Comparison of ENCODE assay signal across 8 cellular contexts in the genomic region with DNA sequence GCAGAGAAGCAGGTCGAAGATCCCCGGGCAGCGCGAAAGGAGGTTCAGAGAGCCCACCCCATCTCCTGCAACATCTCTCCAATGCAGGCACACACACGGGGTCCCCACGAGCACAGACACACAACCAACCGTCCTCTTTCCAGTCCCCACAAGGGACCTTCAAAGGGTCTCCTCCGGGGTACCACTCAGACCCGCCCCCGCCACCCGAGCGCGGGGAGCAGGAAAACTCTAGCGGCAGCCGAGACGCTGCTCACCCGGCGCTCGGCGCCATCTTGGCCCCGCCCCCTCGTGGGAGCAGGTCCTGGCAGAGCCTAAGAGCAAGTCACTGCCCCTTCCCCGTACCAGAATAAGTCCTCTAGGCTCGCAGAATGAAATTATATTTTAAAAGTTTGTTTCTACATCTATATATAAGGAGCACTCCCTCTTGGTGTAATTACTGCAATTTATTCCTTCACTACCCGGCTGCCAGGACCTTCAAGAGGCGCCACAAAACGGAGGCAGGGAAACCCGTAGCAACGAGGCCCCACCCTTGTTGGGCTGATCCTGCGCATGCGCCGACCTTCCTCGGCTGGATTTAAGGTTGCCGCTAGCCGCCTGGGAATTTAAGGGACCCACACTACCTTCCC. TPM values are rescaled to one million over a fixed set of nuclear protein-coding genes. Genes with fewer than 3 reads are reported as not detected.
DNase-seq lines count a peak whose midpoint lies in the region; ATAC-seq, FAIRE-seq and TF ChIP-seq lines count a peak whose summit lies in the region.

A gene with protein sequence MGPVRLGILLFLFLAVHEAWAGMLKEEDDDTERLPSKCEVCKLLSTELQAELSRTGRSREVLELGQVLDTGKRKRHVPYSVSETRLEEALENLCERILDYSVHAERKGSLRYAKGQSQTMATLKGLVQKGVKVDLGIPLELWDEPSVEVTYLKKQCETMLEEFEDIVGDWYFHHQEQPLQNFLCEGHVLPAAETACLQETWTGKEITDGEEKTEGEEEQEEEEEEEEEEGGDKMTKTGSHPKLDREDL (plus strand): TSS at position 560 of the 626 bp plus-strand sequence. CDS start 111 bp downstream, outside the sequence.
A gene (minus strand): TSS at position 284 of the 626 bp plus-strand sequence. CDS start 5,149 bp downstream, outside the sequence.

- FAIRE-seq in HepG2 (lab: Jason Lieb, UNC): peak; percentile 65

- 2% methylated on average over 13 of the region's 35 CpGs for WGBS in HepG2 (ENCODE audit: low lambda C conversion rate)

- ATAC-seq in GM19328 (IDR thresholded peaks at IDR 0.05; ENCODE audit: unreplicated experiment) (peak; percentile 64), HG03521 (IDR thresholded peaks at IDR 0.05; ENCODE audit: unreplicated experiment) (peak; percentile 73), HepG2 (peak; percentile 66)

- no peak for TF ChIP-seq CTCF in HepG2 (CRISPR knock-in tag; IDR thresholded peaks at IDR 0.05)

- no peaks in the 10 kb centered on the region; a peak in 2 of 5 replicates for H3K36me3 ChIP-seq in HepG2 (replicated peaks in 1 of 2; ENCODE audit: control insufficient read depth in 1 of 2, insufficient read depth in 2 of 2, low read length in 2 of 2)

- TF ChIP-seq EP300 in HepG2 (IDR thresholded peaks at IDR 0.05; ENCODE audit: low read depth in 2 of 2, low read length in 2 of 2) (peak in 1 of 2 experiments; percentile 100; a peak in 1 of 4 replicates), HepG2 (CRISPR knock-in tag; IDR thresholded peaks at IDR 0.05; ENCODE audit: borderline replicate concordance) (peak; percentile 8; the same call in 1 of the 2 replicates)

- peaks cover 8% of the 10 kb centered on the region for H3K79me2 ChIP-seq in HepG2 (ENCODE audit: insufficient read depth, low read length)

- no peaks in the 10 kb centered on the region for H4K20me1 ChIP-seq in HepG2 (ENCODE audit: insufficient read depth, low read length)

- no TSS peak for BruUV-seq in HepG2 (replicated peaks; lab: Mats Ljungman, UMichigan)

- POLR2A ChIA-PET in HepG2 (lab: Yijun Ruan, JAX): interaction anchor here (2.0 kb wide), 1 partner anchor 18 kb away, joined by 21 read pairs; a partner anchor contains a TSS

- CTCF ChIA-PET in HepG2 (lab: Yijun Ruan, JAX; ENCODE audit: low intra/inter-chr PET ratio, low total read pairs): no interaction called here

- H2AFZ ChIP-seq in HepG2 (ENCODE audit: low read length): peak within 1 kb of the TSS; percentile 71

- TF ChIP-seq POLR2A in HepG2 (IDR thresholded peaks at IDR 0.05; ENCODE audit: insufficient read depth in 1 of 2, low read depth in 2 of 2, low read length in 2 of 2): no peak; a peak in 1 of 4 replicates

- peaks cover 36% of the 10 kb centered on the region for H3K4me1 ChIP-seq in HepG2 (ENCODE audit: insufficient read depth, low read length)

- H3K4me3 ChIP-seq in HepG2 (replicated peaks in 1 of 3; ENCODE audit: insufficient read depth in 1 of 3, low read depth in 2 of 3, low read length in 3 of 3): peak within 1 kb of the TSS; percentile 72 to 98 (median 95)

- H3K27me3 ChIP-seq in HepG2 (ENCODE audit: control insufficient read depth in 1 of 2, insufficient read depth in 2 of 2, low read length in 2 of 2): no peaks in the 10 kb centered on the region; a peak in 1 of 5 replicates

- H3K4me2 ChIP-seq in HepG2 (ENCODE audit: low read depth, low read length): peak within 1 kb of the TSS; percentile 98

- peak within 1 kb of the TSS; percentile 77 for H3K27ac ChIP-seq in HepG2 (ENCODE audit: extremely low read length, insufficient read depth, low read length)

- H3K9ac ChIP-seq in HepG2 (ENCODE audit: insufficient read depth, low read depth, low read length): peak within 1 kb of the TSS; percentile 87

- intact Hi-C loops in HepG2 (cut with micrococcal nuclease; ENCODE audit: unreplicated experiment): loop anchor here (2.0 kb wide), 1 partner anchor 18 kb away; a partner anchor contains a TSS

- H3K9me3 ChIP-seq in HepG2 (ENCODE audit: low read length): no peaks in the 10 kb centered on the region

- in situ Hi-C loops in HepG2 (cut with HindIII; ENCODE audit: extremely low pct_ligation_motif_present, low pct_unique_long_range_greater_than_20kb): no loop called here

- peak; percentile 64 to 94 (median 90) for DNase-seq in C1 segment of cervical spinal cord (lab: John Stamatoyannopoulos, UW)
- peak; percentile 94 for DNase-seq in NCI-H748 (lab: John Stamatoyannopoulos, UW; ENCODE audit: unreplicated experiment)
- peak; percentile 96 for DNase-seq in activated CD4-positive, alpha-beta T cell treated with anti-CD3 and anti-CD28 coated beads, Interleukin-2, amount 50 U/mL, for 1 hour
- peak; percentile 94 for DNase-seq in dedifferentiated amniotic fluid mesenchymal stem cell (ENCODE audit: extremely low spot score)
- DNase-seq in HepG2 (ENCODE audit: low spot score): peak; percentile 89
- DNase-seq in stimulated activated CD4-positive, alpha-beta T cell treated with anti-CD3 and anti-CD28 coated beads, Interleukin-2, amount 100 ng/mL, for 48 hours: peak; percentile 92 to 94

- no peak for TF ChIP-seq RAD21 in HepG2 (CRISPR knock-in tag; IDR thresholded peaks at IDR 0.05)

TF ChIP-seq in HepG2, 621 proteins besides CTCF, POLR2A, EP300 and RAD21 (continues in another document):
- TF ChIP-seq ZNF136 (CRISPR knock-in tag; IDR thresholded peaks at IDR 0.05; ENCODE audit: low read depth): 0 out of 2 replicates have a peak, but pooled peaks have one; percentile 2
- peak; percentile 26; the same call in 1 of the 2 replicates for TF ChIP-seq NFATC3 (CRISPR knock-in tag; IDR thresholded peaks at IDR 0.05)
- TF ChIP-seq, protein P1, sequence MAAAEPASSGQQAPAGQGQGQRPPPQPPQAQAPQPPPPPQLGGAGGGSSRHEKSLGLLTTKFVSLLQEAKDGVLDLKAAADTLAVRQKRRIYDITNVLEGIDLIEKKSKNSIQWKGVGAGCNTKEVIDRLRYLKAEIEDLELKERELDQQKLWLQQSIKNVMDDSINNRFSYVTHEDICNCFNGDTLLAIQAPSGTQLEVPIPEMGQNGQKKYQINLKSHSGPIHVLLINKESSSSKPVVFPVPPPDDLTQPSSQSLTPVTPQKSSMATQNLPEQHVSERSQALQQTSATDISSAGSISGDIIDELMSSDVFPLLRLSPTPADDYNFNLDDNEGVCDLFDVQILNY (CRISPR knock-in tag; conservative IDR thresholded peaks at IDR 0.05): no peak
- TF ChIP-seq SNRNP70 (IDR thresholded peaks at IDR 0.05; ENCODE audit: low read depth, low read length): no peak

RNA-seq across cellular contexts. Expression of the first gene that starts in this region (rescaled TPM):
- 5.4 and 12.7 TPM in 2 replicates for total RNA-seq in HepG2 (2016; rRNA removed; fragmentation: Illumina TruSeq; extraction: Trizol)
- total RNA-seq in HepG2 (2016; cell fraction: cytosol; rRNA removed; fragmentation: Illumina TruSeq; extraction: Trizol; ENCODE audit: low read depth): 0.97 and 1.9 TPM in 2 replicates
- total RNA-seq in HepG2 (2016; cell fraction: insoluble cytoplasmic fraction; rRNA removed; fragmentation: Illumina TruSeq; extraction: Trizol): 6.7 and 13.9 TPM in 2 replicates
- total RNA-seq in HepG2 (2016; cell fraction: membrane; rRNA removed; fragmentation: Illumina TruSeq; extraction: Trizol): 3.1 and 3.2 TPM in 2 replicates
- total RNA-seq in HepG2 (2016; cell fraction: nucleus; rRNA removed; fragmentation: Illumina TruSeq; extraction: Trizol): 8.0 and 11.2 TPM in 2 replicates
- 6.2 TPM in 2 replicates for polyA plus RNA-seq in HepG2 (2011; rRNA removed)
- 5.3 and 5.6 TPM in 2 replicates for polyA plus RNA-seq in HepG2 (2011; cell fraction: cytosol; rRNA removed)
- polyA plus RNA-seq in HepG2 (2011; cell fraction: nucleus; rRNA removed): 4.8 TPM in 2 replicates
- polyA plus RNA-seq in HepG2 (2012): 5.4 and 6.0 TPM in 2 replicates
- 1.0 and 1.3 TPM in 2 replicates for polyA plus RNA-seq in HepG2 (2016; cell fraction: cytosol; fragmentation: Illumina TruSeq; extraction: Trizol; ENCODE audit: low read depth)
- polyA plus RNA-seq in HepG2 (2016; cell fraction: insoluble cytoplasmic fraction; fragmentation: Illumina TruSeq; extraction: Trizol; ENCODE audit: low read depth): 6.6 and 7.8 TPM in 2 replicates
- 1.5 and 2.5 TPM in 2 replicates for polyA plus RNA-seq in HepG2 (2016; cell fraction: membrane; fragmentation: Illumina TruSeq; extraction: Trizol; ENCODE audit: low read depth)
- polyA plus RNA-seq in HepG2 (2016; cell fraction: nucleus; fragmentation: Illumina TruSeq; extraction: Trizol; ENCODE audit: insufficient read depth, low read depth): 19.4 and 20.6 TPM in 2 replicates
- polyA minus RNA-seq in HepG2 (2011; rRNA and poly(A)+ RNA removed; ENCODE audit: low replicate concordance): 2.5 and 12.7 TPM in 2 replicates
- polyA minus RNA-seq in HepG2 (2011; cell fraction: cytosol; rRNA and poly(A)+ RNA removed): 1.2 and 1.9 TPM in 2 replicates
- polyA minus RNA-seq in HepG2 (2011; cell fraction: nucleus; rRNA and poly(A)+ RNA removed): 2.9 and 3.5 TPM in 2 replicates

RNA-seq across cellular contexts. Expression of the second gene that starts in this region (rescaled TPM):
- 18.8 and 25.6 TPM in 2 replicates for total RNA-seq in HepG2 (2016; rRNA removed; fragmentation: Illumina TruSeq; extraction: Trizol)
- total RNA-seq in HepG2 (2016; cell fraction: cytosol; rRNA removed; fragmentation: Illumina TruSeq; extraction: Trizol; ENCODE audit: low read depth): 10.3 and 12.6 TPM in 2 replicates
- 20.6 and 21.5 TPM in 2 replicates for total RNA-seq in HepG2 (2016; cell fraction: insoluble cytoplasmic fraction; rRNA removed; fragmentation: Illumina TruSeq; extraction: Trizol)
- 29.7 and 31.8 TPM in 2 replicates for total RNA-seq in HepG2 (2016; cell fraction: membrane; rRNA removed; fragmentation: Illumina TruSeq; extraction: Trizol)
- 16.2 and 20.2 TPM in 2 replicates for total RNA-seq in HepG2 (2016; cell fraction: nucleus; rRNA removed; fragmentation: Illumina TruSeq; extraction: Trizol)
- 12.6 and 12.9 TPM in 2 replicates for polyA plus RNA-seq in HepG2 (2011; rRNA removed)
- polyA plus RNA-seq in HepG2 (2011; cell fraction: cytosol; rRNA removed): 4.9 and 5.4 TPM in 2 replicates
- 49.7 and 70.9 TPM in 2 replicates for polyA plus RNA-seq in HepG2 (2011; cell fraction: nucleus; rRNA removed)
- 22.2 and 26.8 TPM in 2 replicates for polyA plus RNA-seq in HepG2 (2012)
- polyA plus RNA-seq in HepG2 (2016; cell fraction: cytosol; fragmentation: Illumina TruSeq; extraction: Trizol; ENCODE audit: low read depth): 18.6 and 20.9 TPM in 2 replicates
- polyA plus RNA-seq in HepG2 (2016; cell fraction: insoluble cytoplasmic fraction; fragmentation: Illumina TruSeq; extraction: Trizol; ENCODE audit: low read depth): 23.4 and 30.6 TPM in 2 replicates
- polyA plus RNA-seq in HepG2 (2016; cell fraction: membrane; fragmentation: Illumina TruSeq; extraction: Trizol; ENCODE audit: low read depth): 31.0 and 34.8 TPM in 2 replicates
- polyA plus RNA-seq in HepG2 (2016; cell fraction: nucleus; fragmentation: Illumina TruSeq; extraction: Trizol; ENCODE audit: insufficient read depth, low read depth): 52.2 and 63.1 TPM in 2 replicates
- polyA minus RNA-seq in HepG2 (2011; rRNA and poly(A)+ RNA removed; ENCODE audit: low replicate concordance): 16.7 and 22.7 TPM in 2 replicates
- 9.8 and 11.7 TPM in 2 replicates for polyA minus RNA-seq in HepG2 (2011; cell fraction: cytosol; rRNA and poly(A)+ RNA removed)
- polyA minus RNA-seq in HepG2 (2011; cell fraction: nucleus; rRNA and poly(A)+ RNA removed): 7.0 and 15.4 TPM in 2 replicates

Comparison
In these comparisons a context has a peak if more than half of its experiments do, and no peak if none do; other contexts are left out.
1. Peak in every context shown above with its lines: DNase-seq, ATAC-seq, H3K4me3 ChIP-seq and H3K27ac ChIP-seq.